Comparison of ENCODE assay signal across 20 cellular contexts in genomic region chr14:61077437-61077836, GRCh38.
"Had no signal": no experiment of that assay in that cellular context is flagged by ENCODE, and none has a peak within 500 bp of the region (broad histone marks: within the 10 kb centered on the region; RNA-seq: fewer than 3 reads in every experiment).

No MANE protein-coding gene starts in this region.

- H3K9me3 ChIP-seq: gastroesophageal sphincter, right atrium auricular region, sigmoid colon, thoracic aorta, transverse colon had no signal

- DNase-seq: dorsolateral prefrontal cortex; effector CD8-positive, alpha-beta T cell; glutamatergic neuron; kidney; left colon; left ventricle myocardium superior; mesendoderm; naive thymus-derived CD4-positive, alpha-beta T cell; nephron progenitor cell; sigmoid colon; stimulated activated CD4-positive, alpha-beta T cell treated with anti-CD3 and anti-CD28 coated beads, Interleukin-2, amount 100 ng/mL, for 24 hours; stimulated activated CD4-positive, alpha-beta T cell treated with anti-CD3 and anti-CD28 coated beads, Interleukin-4, amount 100 ng/mL, for 4 hours; stimulated activated naive B cell treated with anti-CD40 and anti-IgM and Interleukin-4, amounts not matched to agents 10 μg/mL and 1 μg/mL and 100 μg/mL, for 72 hours; stimulated activated naive CD8-positive, alpha-beta T cell treated with anti-CD3 and anti-CD28 coated beads, Interleukin-15, amount 100 ng/mL, for 72 hours; transverse colon had no signal

- H3K27ac Mint-ChIP-seq: naive thymus-derived CD4-positive, alpha-beta T cell; stimulated activated naive B cell treated with anti-CD40 and anti-IgM and Interleukin-4, amounts not matched to agents 10 μg/mL and 1 μg/mL and 100 μg/mL, for 72 hours; stimulated activated naive CD8-positive, alpha-beta T cell treated with anti-CD3 and anti-CD28 coated beads, Interleukin-15, amount 100 ng/mL, for 72 hours had no signal

- H3K27me3 Mint-ChIP-seq: naive thymus-derived CD4-positive, alpha-beta T cell; stimulated activated naive B cell treated with anti-CD40 and anti-IgM and Interleukin-4, amounts not matched to agents 10 μg/mL and 1 μg/mL and 100 μg/mL, for 72 hours; stimulated activated naive CD8-positive, alpha-beta T cell treated with anti-CD3 and anti-CD28 coated beads, Interleukin-15, amount 100 ng/mL, for 72 hours had no signal

- H3K36me3 ChIP-seq: right atrium auricular region, sigmoid colon, thoracic aorta, transverse colon had no signal

- H3K9me3 Mint-ChIP-seq: stimulated activated naive CD8-positive, alpha-beta T cell treated with anti-CD3 and anti-CD28 coated beads, Interleukin-15, amount 100 ng/mL, for 72 hours had no signal

- H3K4me1 ChIP-seq: gastroesophageal sphincter, right atrium auricular region, sigmoid colon, transverse colon had no signal

- ATAC-seq: gastroesophageal sphincter; left colon; left ventricle myocardium superior; naive thymus-derived CD4-positive, alpha-beta T cell; stimulated activated naive B cell treated with anti-CD40 and anti-IgM and Interleukin-4, amounts not matched to agents 10 μg/mL and 1 μg/mL and 100 μg/mL, for 72 hours; stimulated activated naive CD8-positive, alpha-beta T cell treated with anti-CD3 and anti-CD28 coated beads, Interleukin-15, amount 100 ng/mL, for 72 hours had no signal

- H3K4me1 Mint-ChIP-seq: naive thymus-derived CD4-positive, alpha-beta T cell; stimulated activated naive CD8-positive, alpha-beta T cell treated with anti-CD3 and anti-CD28 coated beads, Interleukin-15, amount 100 ng/mL, for 72 hours had no signal

- H3K4me3 Mint-ChIP-seq: naive thymus-derived CD4-positive, alpha-beta T cell; nephron progenitor cell; stimulated activated naive B cell treated with anti-CD40 and anti-IgM and Interleukin-4, amounts not matched to agents 10 μg/mL and 1 μg/mL and 100 μg/mL, for 72 hours; stimulated activated naive CD8-positive, alpha-beta T cell treated with anti-CD3 and anti-CD28 coated beads, Interleukin-15, amount 100 ng/mL, for 72 hours had no signal

- H3K27me3 ChIP-seq: dorsolateral prefrontal cortex, gastroesophageal sphincter, right atrium auricular region, sigmoid colon, transverse colon had no signal

- H3K27ac ChIP-seq: coronary artery, dorsolateral prefrontal cortex, gastroesophageal sphincter, right atrium auricular region, sigmoid colon, skin epidermis, transverse colon had no signal

- H3K4me3 ChIP-seq: coronary artery, dorsolateral prefrontal cortex, gastroesophageal sphincter, right atrium auricular region, sigmoid colon, skin epidermis, thoracic aorta, transverse colon had no signal
